ENCODE assay signal across 18 cellular contexts in the genomic region with DNA sequence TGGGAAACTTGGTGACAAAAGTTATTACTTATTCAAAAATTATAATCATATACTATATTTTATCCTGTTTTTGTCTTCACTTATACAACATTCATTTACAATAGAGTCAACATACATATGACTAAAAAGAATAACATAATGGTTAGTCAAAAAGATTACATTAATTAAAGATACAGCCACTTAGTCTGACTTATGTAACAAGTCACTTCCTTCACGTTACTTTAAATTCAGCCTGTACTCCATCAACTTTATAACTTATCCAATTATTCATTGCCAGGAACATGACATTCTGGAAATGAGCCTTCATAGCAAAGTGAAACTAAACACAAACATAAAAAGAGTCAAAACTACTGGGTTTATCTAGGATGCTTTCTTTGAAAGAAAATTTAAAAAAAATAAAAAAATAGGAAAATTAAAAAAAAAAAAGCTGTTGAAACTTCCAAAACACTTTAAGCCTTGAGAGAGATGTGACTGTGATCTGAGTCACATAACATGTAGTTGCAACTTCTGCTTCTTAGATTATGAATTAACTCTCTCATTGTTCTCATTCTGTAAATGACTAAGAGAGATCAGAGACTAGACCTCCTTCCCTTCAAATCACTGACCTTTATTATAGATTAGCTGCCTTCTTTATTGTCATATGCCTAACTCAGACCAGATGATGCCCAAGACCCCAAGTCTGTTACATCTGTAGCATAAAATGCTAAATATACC.
DNase-seq lines count a peak whose midpoint lies in the region; ATAC-seq, FAIRE-seq and TF ChIP-seq lines count a peak whose summit lies in the region.
"Had no signal": no experiment of that assay in that cellular context is flagged by ENCODE, and none has a peak within 500 bp of the region (broad histone marks: within the 10 kb centered on the region; RNA-seq: fewer than 3 reads in every experiment).

No MANE protein-coding gene starts in this region.

- H2AK5ac ChIP-seq in mesendoderm (ENCODE audit: low read length) = no peak overlapping the region

- H3K27ac ChIP-seq in RWPE2 (ENCODE audit: poor library complexity, severe bottlenecking) (no peak overlapping the region), mesendoderm (ENCODE audit: low read depth, low read length) (no peak overlapping the region)
- H3K27ac ChIP-seq: dorsolateral prefrontal cortex, vagina had no signal

- H2BK5ac ChIP-seq in mesendoderm (ENCODE audit: low read length) = no peak overlapping the region

- no peak overlapping the region for H4K8ac ChIP-seq in mesendoderm (ENCODE audit: low read depth, low read length)

- no peak overlapping the region for H4K5ac ChIP-seq in mesendoderm (ENCODE audit: low read length)

- H3K79me1 ChIP-seq in mesendoderm (ENCODE audit: low read length) = no peaks in the 10 kb centered on the region

- peaks cover 9% of the 10 kb centered on the region for H3K4me1 ChIP-seq in RWPE2 (ENCODE audit: insufficient read depth, poor library complexity, severe bottlenecking)
- no peaks in the 10 kb centered on the region for H3K4me1 ChIP-seq in mesendoderm (ENCODE audit: control insufficient read depth, low read depth, low read length)
- H3K4me1 ChIP-seq: vagina had no signal

- ATAC-seq in GM18517 (IDR thresholded peaks at IDR 0.05; ENCODE audit: unreplicated experiment) (peak; percentile 82), HG03095 (IDR thresholded peaks at IDR 0.05; ENCODE audit: unreplicated experiment) (peak; percentile 65), RWPE2 (ENCODE audit: low read depth) (peak; percentile 62; the same call in 2 of the 3 replicates), GM21717 (IDR thresholded peaks at IDR 0.05; ENCODE audit: unreplicated experiment) (no peak)
- ATAC-seq: HCT116, Right ventricle myocardium inferior had no signal

- no peak overlapping the region for H3K56ac ChIP-seq in mesendoderm (ENCODE audit: low read length)

- H3K9ac ChIP-seq in mesendoderm (ENCODE audit: low read length) = no peak overlapping the region

- H3K4me3 ChIP-seq in RWPE2 (ENCODE audit: severe bottlenecking) (no peak overlapping the region), mesendoderm (ENCODE audit: low read length) (no peak overlapping the region)
- H3K4me3 ChIP-seq: dorsolateral prefrontal cortex, vagina had no signal

- no peaks in the 10 kb centered on the region for H3K27me3 ChIP-seq in RWPE2 (ENCODE audit: insufficient read depth, poor library complexity, severe bottlenecking)
- no peaks in the 10 kb centered on the region for H3K27me3 ChIP-seq in mesendoderm (ENCODE audit: insufficient read depth, low read length, poor library complexity)
- H3K27me3 ChIP-seq: dorsolateral prefrontal cortex, vagina had no signal

- H3K18ac ChIP-seq in mesendoderm (ENCODE audit: low read length) = no peak overlapping the region

- H3K23ac ChIP-seq in mesendoderm (ENCODE audit: low read length) = no peak overlapping the region

- H3K79me2 ChIP-seq in mesendoderm (ENCODE audit: control insufficient read depth, insufficient read depth, low read length) = no peaks in the 10 kb centered on the region

- no peaks in the 10 kb centered on the region for H3K36me3 ChIP-seq in RWPE2 (ENCODE audit: low read depth)
- H3K36me3 ChIP-seq in mesendoderm (ENCODE audit: control insufficient read depth, insufficient read depth, low read length) = no peaks in the 10 kb centered on the region
- H3K36me3 ChIP-seq: vagina had no signal

- DNase-seq in RWPE2 (ENCODE audit: low spot score) (no peak), frontal cortex (ENCODE audit: low spot score in 2 of 2) (no peak), mesendoderm (no peak), DMS79 (lab: John Stamatoyannopoulos, UW) (no peak), NCI-H1930 (lab: John Stamatoyannopoulos, UW) (no peak)
- DNase-seq: activated naive CD4-positive, alpha-beta T cell treated with anti-CD3 and anti-CD28 coated beads, Interleukin-2, amount 50 U/mL, for 16 hours; AML-193; dorsolateral prefrontal cortex; NCI-H1105; NCI-H526; nucleus accumbens had no signal

- H3K4me2 ChIP-seq in mesendoderm (ENCODE audit: low read length) = no peak overlapping the region

- 100% methylated on average over 1 of the region's 1 CpG for WGBS in mesendoderm (ENCODE audit: extremely low coverage, insufficient coverage, low lambda C conversion rate)

- H3K9me3 ChIP-seq in RWPE2 (ENCODE audit: severe bottlenecking) = no peaks in the 10 kb centered on the region
- H3K9me3 ChIP-seq: vagina had no signal

- peak; percentile 57 for FAIRE-seq in frontal cortex (lab: Jason Lieb, UNC)
- FAIRE-seq: TTC549 had no signal

- no peak for TF ChIP-seq CTCF in RWPE2 (IDR thresholded peaks at IDR 0.05; ENCODE audit: poor library complexity, severe bottlenecking)

- no peak overlapping the region for H3K4ac ChIP-seq in mesendoderm (ENCODE audit: low read depth, low read length)

- H2BK15ac ChIP-seq in mesendoderm (replicated peaks; ENCODE audit: low read depth) = no peak overlapping the region

- H2BK120ac ChIP-seq in mesendoderm (ENCODE audit: low read depth, low read length) = no peak overlapping the region
